In genomic region chr3:193814166-193814565, GRCh38 we compare ENCODE assay signal across 1 cellular context.
TF ChIP-seq lines count a peak whose summit lies in the region.

No MANE protein-coding gene starts in this region.

TF ChIP-seq in GM23338, 12 proteins besides CTCF, POLR2A, EP300 and RAD21 (continued from another document):
- TF ChIP-seq, protein P1, sequence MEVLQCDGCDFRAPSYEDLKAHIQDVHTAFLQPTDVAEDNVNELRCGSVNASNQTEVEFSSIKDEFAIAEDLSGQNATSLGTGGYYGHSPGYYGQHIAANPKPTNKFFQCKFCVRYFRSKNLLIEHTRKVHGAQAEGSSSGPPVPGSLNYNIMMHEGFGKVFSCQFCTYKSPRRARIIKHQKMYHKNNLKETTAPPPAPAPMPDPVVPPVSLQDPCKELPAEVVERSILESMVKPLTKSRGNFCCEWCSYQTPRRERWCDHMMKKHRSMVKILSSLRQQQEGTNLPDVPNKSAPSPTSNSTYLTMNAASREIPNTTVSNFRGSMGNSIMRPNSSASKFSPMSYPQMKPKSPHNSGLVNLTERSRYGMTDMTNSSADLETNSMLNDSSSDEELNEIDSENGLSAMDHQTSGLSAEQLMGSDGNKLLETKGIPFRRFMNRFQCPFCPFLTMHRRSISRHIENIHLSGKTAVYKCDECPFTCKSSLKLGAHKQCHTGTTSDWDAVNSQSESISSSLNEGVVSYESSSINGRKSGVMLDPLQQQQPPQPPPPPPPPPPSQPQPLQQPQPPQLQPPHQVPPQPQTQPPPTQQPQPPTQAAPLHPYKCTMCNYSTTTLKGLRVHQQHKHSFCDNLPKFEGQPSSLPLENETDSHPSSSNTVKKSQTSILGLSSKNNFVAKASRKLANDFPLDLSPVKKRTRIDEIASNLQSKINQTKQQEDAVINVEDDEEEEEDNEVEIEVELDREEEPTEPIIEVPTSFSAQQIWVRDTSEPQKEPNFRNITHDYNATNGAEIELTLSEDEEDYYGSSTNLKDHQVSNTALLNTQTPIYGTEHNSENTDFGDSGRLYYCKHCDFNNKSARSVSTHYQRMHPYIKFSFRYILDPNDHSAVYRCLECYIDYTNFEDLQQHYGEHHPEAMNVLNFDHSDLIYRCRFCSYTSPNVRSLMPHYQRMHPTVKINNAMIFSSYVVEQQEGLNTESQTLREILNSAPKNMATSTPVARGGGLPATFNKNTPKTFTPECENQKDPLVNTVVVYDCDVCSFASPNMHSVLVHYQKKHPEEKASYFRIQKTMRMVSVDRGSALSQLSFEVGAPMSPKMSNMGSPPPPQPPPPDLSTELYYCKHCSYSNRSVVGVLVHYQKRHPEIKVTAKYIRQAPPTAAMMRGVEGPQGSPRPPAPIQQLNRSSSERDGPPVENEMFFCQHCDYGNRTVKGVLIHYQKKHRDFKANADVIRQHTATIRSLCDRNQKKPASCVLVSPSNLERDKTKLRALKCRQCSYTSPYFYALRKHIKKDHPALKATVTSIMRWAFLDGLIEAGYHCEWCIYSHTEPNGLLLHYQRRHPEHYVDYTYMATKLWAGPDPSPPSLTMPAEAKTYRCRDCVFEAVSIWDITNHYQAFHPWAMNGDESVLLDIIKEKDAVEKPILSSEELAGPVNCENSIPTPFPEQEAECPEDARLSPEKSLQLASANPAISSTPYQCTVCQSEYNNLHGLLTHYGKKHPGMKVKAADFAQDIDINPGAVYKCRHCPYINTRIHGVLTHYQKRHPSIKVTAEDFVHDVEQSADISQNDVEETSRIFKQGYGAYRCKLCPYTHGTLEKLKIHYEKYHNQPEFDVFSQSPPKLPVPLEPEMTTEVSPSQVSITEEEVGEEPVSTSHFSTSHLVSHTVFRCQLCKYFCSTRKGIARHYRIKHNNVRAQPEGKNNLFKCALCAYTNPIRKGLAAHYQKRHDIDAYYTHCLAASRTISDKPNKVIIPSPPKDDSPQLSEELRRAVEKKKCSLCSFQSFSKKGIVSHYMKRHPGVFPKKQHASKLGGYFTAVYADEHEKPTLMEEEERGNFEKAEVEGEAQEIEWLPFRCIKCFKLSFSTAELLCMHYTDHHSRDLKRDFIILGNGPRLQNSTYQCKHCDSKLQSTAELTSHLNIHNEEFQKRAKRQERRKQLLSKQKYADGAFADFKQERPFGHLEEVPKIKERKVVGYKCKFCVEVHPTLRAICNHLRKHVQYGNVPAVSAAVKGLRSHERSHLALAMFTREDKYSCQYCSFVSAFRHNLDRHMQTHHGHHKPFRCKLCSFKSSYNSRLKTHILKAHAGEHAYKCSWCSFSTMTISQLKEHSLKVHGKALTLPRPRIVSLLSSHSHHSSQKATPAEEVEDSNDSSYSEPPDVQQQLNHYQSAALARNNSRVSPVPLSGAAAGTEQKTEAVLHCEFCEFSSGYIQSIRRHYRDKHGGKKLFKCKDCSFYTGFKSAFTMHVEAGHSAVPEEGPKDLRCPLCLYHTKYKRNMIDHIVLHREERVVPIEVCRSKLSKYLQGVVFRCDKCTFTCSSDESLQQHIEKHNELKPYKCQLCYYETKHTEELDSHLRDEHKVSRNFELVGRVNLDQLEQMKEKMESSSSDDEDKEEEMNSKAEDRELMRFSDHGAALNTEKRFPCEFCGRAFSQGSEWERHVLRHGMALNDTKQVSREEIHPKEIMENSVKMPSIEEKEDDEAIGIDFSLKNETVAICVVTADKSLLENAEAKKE (CRISPR knock-in tag; IDR thresholded peaks at IDR 0.05), result no peak
- no peak for TF ChIP-seq ZNF331 (CRISPR knock-in tag; IDR thresholded peaks at IDR 0.05; ENCODE audit: low read depth)
- TF ChIP-seq STAT1 (IDR thresholded peaks at IDR 0.05; ENCODE audit: unreplicated experiment), result no peak
- no peak for TF ChIP-seq REST (IDR thresholded peaks at IDR 0.05; ENCODE audit: unreplicated experiment)
- TF ChIP-seq POLR2AphosphoS5 (IDR thresholded peaks at IDR 0.05; ENCODE audit: low read depth), result no peak
